In the genomic region with DNA sequence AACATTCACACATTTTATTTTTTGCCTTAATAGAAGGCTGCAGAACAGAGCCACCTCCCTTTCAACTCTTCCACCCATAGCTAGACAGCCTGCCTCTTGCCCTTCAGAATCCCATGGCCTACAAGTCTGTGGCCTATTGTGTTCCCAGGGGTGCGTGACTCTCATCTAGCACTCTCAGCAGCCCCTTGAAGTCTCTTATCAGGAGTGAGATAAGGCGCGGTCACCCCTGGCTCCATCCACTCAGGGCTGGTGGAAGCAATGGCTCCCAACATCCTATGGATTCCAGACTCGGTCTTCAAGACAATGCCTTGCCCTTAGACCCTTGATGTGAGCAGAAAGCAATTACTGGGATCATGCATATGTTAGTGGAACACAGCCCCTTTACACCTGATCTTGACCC, we compare ENCODE assay signal across 1 cellular context.
TF ChIP-seq lines count a peak whose summit lies in the region.

No MANE protein-coding gene starts in this region.

TF ChIP-seq in IMR-90, 13 proteins besides CTCF, POLR2A, EP300 and RAD21:
- TF ChIP-seq NFE2L2 (IDR thresholded peaks at IDR 0.05; ENCODE audit: low read depth, low read length): no peak
